1 cellular context compared by ENCODE assay signal in genomic region chr3:26498192-26498591, GRCh38.
TF ChIP-seq lines count a peak whose summit lies in the region.

No MANE protein-coding gene starts in this region.

TF ChIP-seq in HepG2, 621 proteins besides CTCF, POLR2A, EP300 and RAD21 (continued from another document):
- TF ChIP-seq GLMP (CRISPR knock-in tag; IDR thresholded peaks at IDR 0.05; ENCODE audit: borderline replicate concordance) (no peak), ZNF569 (CRISPR knock-in tag; IDR thresholded peaks at IDR 0.05; ENCODE audit: borderline replicate concordance) (no peak), ZNF18 (CRISPR knock-in tag; IDR thresholded peaks at IDR 0.05; ENCODE audit: insufficient replicate concordance) (no peak), ARID4A (CRISPR knock-in tag; IDR thresholded peaks at IDR 0.05; ENCODE audit: borderline replicate concordance) (no peak), FOXP1 (IDR thresholded peaks at IDR 0.05) (no peak), FOXP1 (CRISPR knock-in tag; IDR thresholded peaks at IDR 0.05) (no peak), ZMAT5 (CRISPR knock-in tag; IDR thresholded peaks at IDR 0.05; ENCODE audit: borderline replicate concordance, low read depth) (no peak), THRA (CRISPR knock-in tag; IDR thresholded peaks at IDR 0.05; ENCODE audit: borderline replicate concordance) (no peak), TBL1XR1 (IDR thresholded peaks at IDR 0.05; ENCODE audit: borderline replicate concordance, low read length, partially characterized antibody) (no peak), ZNF766 (CRISPR knock-in tag; IDR thresholded peaks at IDR 0.05; ENCODE audit: borderline replicate concordance) (no peak), ZFP41 (CRISPR knock-in tag; IDR thresholded peaks at IDR 0.05; ENCODE audit: borderline replicate concordance) (no peak)
